In genomic region chr5:128668921-128669320, GRCh38 we compare ENCODE assay signal across 18 cellular contexts.
A peak's percentile ranks its signal among the peaks of the same experiment; 100 is the strongest.
DNase-seq lines count a peak whose midpoint lies in the region; TF ChIP-seq lines count a peak whose summit lies in the region.
"Had no signal": no experiment of that assay in that cellular context is flagged by ENCODE, and none has a peak within 500 bp of the region (broad histone marks: within the 10 kb centered on the region; RNA-seq: fewer than 3 reads in every experiment).

No MANE protein-coding gene starts in this region.

- H3K27me3 ChIP-seq in mammary epithelial cell (ENCODE audit: insufficient read depth, low read length) (no peaks in the 10 kb centered on the region), mesendoderm (ENCODE audit: insufficient read depth, low read length, poor library complexity) (no peaks in the 10 kb centered on the region)
- H3K27me3 ChIP-seq: BLaER1 treated with 17β-estradiol and CSF1 and Interleukin-3, amounts not matched to agents 10 nM and 100 nM had no signal

- no peaks in the 10 kb centered on the region for H4K20me1 ChIP-seq in mammary epithelial cell (ENCODE audit: insufficient read depth, low read length)
- H4K20me1 ChIP-seq: BLaER1 treated with 17β-estradiol and CSF1 and Interleukin-3, amounts not matched to agents 10 nM and 100 nM had no signal

- POLR2A ChIA-PET in MCF 10A (lab: Yijun Ruan, JAX) = interaction anchor here (1.0 kb wide), 1 partner anchor 131 kb away, joined by 4 read pairs; the partner anchor contains the start of gene FBN2

- no peak overlapping the region for H4K8ac ChIP-seq in mesendoderm (ENCODE audit: low read depth, low read length)

- no peak overlapping the region for H2BK5ac ChIP-seq in mesendoderm (ENCODE audit: low read length)

- H3K79me1 ChIP-seq in mesendoderm (ENCODE audit: low read length) = no peaks in the 10 kb centered on the region

- H3K27ac ChIP-seq in mammary epithelial cell (ENCODE audit: insufficient read depth, low read depth, low read length) = no peak overlapping the region
- no peak overlapping the region for H3K27ac ChIP-seq in mesendoderm (ENCODE audit: low read depth, low read length)
- H3K27ac ChIP-seq: 22Rv1; A549; BLaER1 treated with 17β-estradiol and CSF1 and Interleukin-3, amounts not matched to agents 10 nM and 100 nM; C4-2B had no signal

- TF ChIP-seq CTCF in mammary epithelial cell (conservative IDR thresholded peaks at IDR 0.05 in 1 of 2, IDR thresholded peaks at IDR 0.05 in 1 of 2; ENCODE audit: extremely low read depth in 1 of 2, insufficient read depth in 1 of 2, low read depth in 1 of 2, low read length in 2 of 2) = no peak
- no peak for TF ChIP-seq CTCF in MCF 10A (IDR thresholded peaks at IDR 0.05; ENCODE audit: unreplicated experiment)
- TF ChIP-seq CTCF in epithelial cell of esophagus (IDR thresholded peaks at IDR 0.05; ENCODE audit: insufficient read depth, low read depth, low read length, missing control alignments) = no peak
- no peak for TF ChIP-seq CTCF in fibroblast of mammary gland (conservative IDR thresholded peaks at IDR 0.05; ENCODE audit: control insufficient read depth, insufficient read depth, low read depth, low read length)
- TF ChIP-seq CTCF in chondrocyte (IDR thresholded peaks at IDR 0.05) = no peak

- H3K36me3 Mint-ChIP-seq in MCF 10A (ENCODE audit: insufficient read depth, unreplicated experiment) (no peaks in the 10 kb centered on the region), chondrocyte (ENCODE audit: low read depth) (no peaks in the 10 kb centered on the region)
- H3K36me3 Mint-ChIP-seq: CD8-positive, alpha-beta T cell had no signal

- H3K4me2 ChIP-seq in mammary epithelial cell (ENCODE audit: insufficient read depth, low read depth, low read length) = no peak overlapping the region
- no peak overlapping the region for H3K4me2 ChIP-seq in mesendoderm (ENCODE audit: low read length)
- H3K4me2 ChIP-seq: A549; BLaER1 treated with 17β-estradiol and CSF1 and Interleukin-3, amounts not matched to agents 10 nM and 100 nM had no signal

- H3K36me3 ChIP-seq in mammary epithelial cell (ENCODE audit: insufficient read depth, low read length) (no peaks in the 10 kb centered on the region), mesendoderm (ENCODE audit: control insufficient read depth, insufficient read depth, low read length) (no peaks in the 10 kb centered on the region)
- H3K36me3 ChIP-seq: BLaER1 treated with 17β-estradiol and CSF1 and Interleukin-3, amounts not matched to agents 10 nM and 100 nM had no signal

- no peak overlapping the region for H4K5ac ChIP-seq in mesendoderm (ENCODE audit: low read length)

- H2AFZ ChIP-seq in mammary epithelial cell (ENCODE audit: low read depth, low read length) = no peak overlapping the region

- in situ Hi-C loops in mammary epithelial cell (cut with MboI; ENCODE audit: low sequenced_read_pairs in 2 of 2) = loop anchor here in 1 of 2 donors (25.0 kb wide), 2 partner anchors 132 to 457 kb away; partner anchors contain the start of gene FBN2

- H2BK120ac ChIP-seq in mesendoderm (ENCODE audit: low read depth, low read length) = no peak overlapping the region

- WGBS in mammary epithelial cell (ENCODE audit: low coverage, missing lambda C conversion rate) = 80% methylated on average over 6 of the region's 6 CpGs
- no CpG with 5 or more reads among the region's 6 CpGs for WGBS in mesendoderm (ENCODE audit: extremely low coverage, insufficient coverage, low lambda C conversion rate)

- H3K79me2 ChIP-seq in mammary epithelial cell (ENCODE audit: insufficient read depth, low read length) (no peaks in the 10 kb centered on the region), mesendoderm (ENCODE audit: control insufficient read depth, insufficient read depth, low read length) (no peaks in the 10 kb centered on the region)

- H3K4me3 Mint-ChIP-seq in MCF 10A (ENCODE audit: unreplicated experiment) (no peak overlapping the region), chondrocyte (ENCODE audit: unreplicated experiment) (no peak overlapping the region)
- H3K4me3 Mint-ChIP-seq: B cell; CD4-positive, alpha-beta T cell; CD8-positive, alpha-beta T cell had no signal

- H3K9me3 Mint-ChIP-seq in MCF 10A (ENCODE audit: unreplicated experiment) (no peaks in the 10 kb centered on the region), chondrocyte (ENCODE audit: low read depth) (no peaks in the 10 kb centered on the region)

- H3K27ac Mint-ChIP-seq in MCF 10A (ENCODE audit: low read depth, unreplicated experiment) (no peak overlapping the region), chondrocyte (ENCODE audit: unreplicated experiment) (no peak overlapping the region)
- H3K27ac Mint-ChIP-seq: B cell; CD4-positive, alpha-beta T cell; CD8-positive, alpha-beta T cell had no signal

- no peak overlapping the region for H2BK15ac ChIP-seq in mesendoderm (replicated peaks; ENCODE audit: low read depth)

- CTCF ChIA-PET in mammary epithelial cell (lab: Charles Lee; ENCODE audit: low non-redundant PET) = no interaction called here
- CTCF ChIA-PET in MCF 10A (lab: Yijun Ruan, JAX) = interaction anchor here (0.6 to 1.2 kb wide), 2 partner anchors 130 to 621 kb away, joined by 3 to 4 read pairs; partner anchors contain the start of gene FBN2

- H3K23ac ChIP-seq in mesendoderm (ENCODE audit: low read length) = no peak overlapping the region

- no peak overlapping the region for H3K56ac ChIP-seq in mesendoderm (ENCODE audit: low read length)

- dilution Hi-C loops in mammary epithelial cell (cut with HindIII; ENCODE audit: low sequenced_read_pairs) = no loop called here

- no peak overlapping the region for H2AK5ac ChIP-seq in mesendoderm (ENCODE audit: low read length)

- no peak overlapping the region for H3K4ac ChIP-seq in mesendoderm (ENCODE audit: low read depth, low read length)

- BruUV-seq in mammary epithelial cell (replicated peaks; lab: Mats Ljungman, UMichigan) (no TSS peak), MCF 10A (replicated peaks; lab: Mats Ljungman, UMichigan) (no TSS peak)

- DNase-seq in mammary epithelial cell = peak; percentile 25
- DNase-seq in MCF 10A (ENCODE audit: unreplicated experiment) = no peak
- peak; percentile 57 for DNase-seq in epithelial cell of esophagus (ENCODE audit: low read depth)
- peak; percentile 51 for DNase-seq in fibroblast of mammary gland (ENCODE audit: low read depth)
- no peak for DNase-seq in mesendoderm
- DNase-seq in chondrocyte (ENCODE audit: low spot score) = no peak
- DNase-seq: AML-193; Caco-2; Calu3; CD4-positive, alpha-beta T cell; CD8-positive, alpha-beta T cell; DMS79 treated with DMSO at 0.1 percent for 48 hours; GF-D8 had no signal

- H3K9ac ChIP-seq in mammary epithelial cell (ENCODE audit: insufficient read depth, low read length) (no peak overlapping the region), mesendoderm (ENCODE audit: low read length) (no peak overlapping the region)
- H3K9ac ChIP-seq: BLaER1 treated with 17β-estradiol and CSF1 and Interleukin-3, amounts not matched to agents 10 nM and 100 nM had no signal

- no peaks in the 10 kb centered on the region for H3K9me3 ChIP-seq in mammary epithelial cell (replicated peaks; ENCODE audit: insufficient read depth, low read length)
- H3K9me3 ChIP-seq: A549; BLaER1 treated with 17β-estradiol and CSF1 and Interleukin-3, amounts not matched to agents 10 nM and 100 nM; Caco-2 had no signal

- H3K4me1 Mint-ChIP-seq in MCF 10A (ENCODE audit: insufficient read depth, unreplicated experiment) (peaks cover 5% of the 10 kb centered on the region), chondrocyte (ENCODE audit: low read depth) (peaks cover 17% of the 10 kb centered on the region)
- H3K4me1 Mint-ChIP-seq: B cell had no signal

- intact Hi-C loops in mammary epithelial cell (cut with micrococcal nuclease) (loop anchor here (5.0 kb wide), 1 partner anchor 173 kb away; no protein-coding TSS in a partner anchor), MCF 10A (cut with micrococcal nuclease) (no loop called here)

- no peaks in the 10 kb centered on the region for H3K27me3 Mint-ChIP-seq in MCF 10A (ENCODE audit: insufficient read depth, unreplicated experiment)
- no peaks in the 10 kb centered on the region for H3K27me3 Mint-ChIP-seq in chondrocyte (ENCODE audit: low read depth)
- H3K27me3 Mint-ChIP-seq: B cell; CD4-positive, alpha-beta T cell had no signal

- H3K4me1 ChIP-seq in mammary epithelial cell (ENCODE audit: insufficient read depth, low read length) = no peaks in the 10 kb centered on the region
- H3K4me1 ChIP-seq in mesendoderm (ENCODE audit: control insufficient read depth, low read depth, low read length) = peaks cover 4% of the 10 kb centered on the region
- H3K4me1 ChIP-seq: A549; BLaER1 treated with 17β-estradiol and CSF1 and Interleukin-3, amounts not matched to agents 10 nM and 100 nM; Caco-2 had no signal

- no peak overlapping the region for H3K18ac ChIP-seq in mesendoderm (ENCODE audit: low read length)

- no peak overlapping the region for H3K4me3 ChIP-seq in mammary epithelial cell (replicated peaks in 1 of 3; ENCODE audit: insufficient read depth in 1 of 3, low read depth in 2 of 3, low read length in 3 of 3)
- no peak overlapping the region for H3K4me3 ChIP-seq in epithelial cell of esophagus (ENCODE audit: low read length)
- no peak overlapping the region for H3K4me3 ChIP-seq in fibroblast of mammary gland (ENCODE audit: control insufficient read depth, low read depth, low read length)
- H3K4me3 ChIP-seq in mesendoderm (ENCODE audit: low read length) = no peak overlapping the region
- H3K4me3 ChIP-seq: A549; BLaER1 treated with 17β-estradiol and CSF1 and Interleukin-3, amounts not matched to agents 10 nM and 100 nM had no signal

Comparison
In these comparisons a context has a peak if more than half of its experiments do, and no peak if none do; other contexts are left out.
1. DNase-seq: peak in mammary epithelial cell (single experiment), epithelial cell of esophagus (single experiment) and fibroblast of mammary gland (single experiment); none in MCF 10A (single experiment), mesendoderm (single experiment) and chondrocyte (single experiment).